ENCODE assay signal across 29 cellular contexts in the genomic region with DNA sequence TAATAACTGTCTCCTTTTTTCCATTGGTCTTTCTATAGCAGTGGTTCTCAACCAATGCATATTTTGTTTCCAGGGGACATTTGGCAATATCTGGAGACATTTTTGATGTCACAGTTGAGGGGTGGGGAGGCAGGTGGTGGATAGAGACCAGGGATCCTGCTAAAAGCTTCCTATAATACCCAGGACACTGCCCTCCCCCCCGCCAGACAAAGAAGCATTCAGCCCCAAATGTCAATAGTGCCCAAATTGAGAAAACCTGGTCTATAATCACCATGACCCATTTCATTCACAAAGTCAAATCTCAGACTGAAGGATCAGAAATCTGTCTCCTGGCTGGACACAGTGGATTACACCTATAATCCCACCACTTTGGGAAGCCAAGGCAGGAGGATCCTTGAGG.
"Had no signal": no experiment of that assay in that cellular context is flagged by ENCODE, and none has a peak within 500 bp of the region (broad histone marks: within the 10 kb centered on the region; RNA-seq: fewer than 3 reads in every experiment).

No MANE protein-coding gene starts in this region.

- H3K27ac ChIP-seq: colonic mucosa, coronary artery, dorsolateral prefrontal cortex, epithelial cell of prostate, esophagus muscularis mucosa, esophagus squamous epithelium, foreskin keratinocyte, gastrocnemius medialis, gastroesophageal sphincter, heart left ventricle, heart right ventricle had no signal

- H3K27ac Mint-ChIP-seq: dendritic cell treated with granulocyte-macrophage colony-stimulating factor and Interleukin-4, amounts not matched to agents 40 ng/mL and 50 ng/mL, for 4 days; effector memory CD8-positive, alpha-beta T cell; endodermal cell had no signal

- H3K4me1 Mint-ChIP-seq: endodermal cell had no signal

- H3K9me3 ChIP-seq: colonic mucosa, esophagus muscularis mucosa, esophagus squamous epithelium, gastrocnemius medialis, gastroesophageal sphincter, heart left ventricle, heart right ventricle had no signal

- FAIRE-seq: colon, endometrium, endothelial cell of umbilical vein, frontal cortex had no signal

- H3K36me3 ChIP-seq: colonic mucosa, esophagus muscularis mucosa, esophagus squamous epithelium, gastrocnemius medialis, gastroesophageal sphincter, heart left ventricle, heart right ventricle had no signal

- H3K4me1 ChIP-seq: colonic mucosa, esophagus muscularis mucosa, esophagus squamous epithelium, foreskin keratinocyte, gastrocnemius medialis, gastroesophageal sphincter, heart left ventricle, heart right ventricle had no signal

- DNase-seq: colonic mucosa; cortex of kidney; dermis blood vessel endothelial cell; dorsolateral prefrontal cortex; effector CD4-positive, alpha-beta T cell; effector CD8-positive, alpha-beta T cell; effector memory CD4-positive, alpha-beta T cell; effector memory CD8-positive, alpha-beta T cell; endodermal cell; erythroblast; esophagus squamous epithelium; foreskin fibroblast; foreskin keratinocyte; foreskin melanocyte; gastrocnemius medialis; glutamatergic neuron; head of caudate nucleus; heart left ventricle; heart right ventricle had no signal

- H3K4me3 ChIP-seq: colonic mucosa, coronary artery, dorsolateral prefrontal cortex, esophagus muscularis mucosa, esophagus squamous epithelium, gastrocnemius medialis, gastroesophageal sphincter, heart left ventricle, heart right ventricle had no signal

- H3K9me3 Mint-ChIP-seq: dendritic cell treated with granulocyte-macrophage colony-stimulating factor and Interleukin-4, amounts not matched to agents 40 ng/mL and 50 ng/mL, for 4 days; effector memory CD8-positive, alpha-beta T cell; endodermal cell had no signal

- ATAC-seq: effector memory CD8-positive, alpha-beta T cell; esophagus mucosa; foreskin keratinocyte; gastrocnemius medialis; gastroesophageal sphincter; heart left ventricle; heart right ventricle had no signal

- H3K27me3 ChIP-seq: colonic mucosa, gastrocnemius medialis had no signal

- H3K4me3 Mint-ChIP-seq: dendritic cell treated with granulocyte-macrophage colony-stimulating factor and Interleukin-4, amounts not matched to agents 40 ng/mL and 50 ng/mL, for 4 days; effector memory CD8-positive, alpha-beta T cell; endodermal cell had no signal
